In genomic region chr12:124457287-124458219, GRCh38 we compare ENCODE assay signal across 9 cellular contexts.
A peak's percentile ranks its signal among the peaks of the same experiment; 100 is the strongest.
DNase-seq lines count a peak whose midpoint lies in the region; ATAC-seq lines count a peak whose summit lies in the region.
"Had no signal": no experiment of that assay in that cellular context is flagged by ENCODE, and none has a peak within 500 bp of the region (broad histone marks: within the 10 kb centered on the region; RNA-seq: fewer than 3 reads in every experiment).

No MANE protein-coding gene starts in this region.

- H3K27ac ChIP-seq in CD4-positive, CD25-positive, alpha-beta regulatory T cell (ENCODE audit: insufficient read depth, low read length, poor library complexity, severe bottlenecking): peak overlapping the region; percentile 84
- H3K27ac ChIP-seq in GM23248: peak overlapping the region; percentile 60
- peak overlapping the region; percentile 80 for H3K27ac ChIP-seq in layer of hippocampus (ENCODE audit: low read depth, low read length)
- H3K27ac ChIP-seq: epithelial cell of prostate had no signal

- no peaks in the 10 kb centered on the region for H3K9me3 Mint-ChIP-seq in CD4-positive, CD25-positive, alpha-beta regulatory T cell

- ATAC-seq in CD4-positive, CD25-positive, alpha-beta regulatory T cell (ENCODE audit: low read depth in 2 of 2): peak; percentile 22

- H3K9me2 ChIP-seq in GM23248 (ENCODE audit: insufficient read depth): no peaks in the 10 kb centered on the region

- no peak overlapping the region for H3K4me3 ChIP-seq in CD4-positive, CD25-positive, alpha-beta regulatory T cell (ENCODE audit: low read depth, low read length)
- peak overlapping the region; percentile 30; the same call in 1 of the 2 replicates for H3K4me3 ChIP-seq in GM23248

- peak overlapping the region in 2 of 3 donors; percentile 56 to 69 for H3K27ac Mint-ChIP-seq in CD4-positive, CD25-positive, alpha-beta regulatory T cell

- in situ Hi-C loops in GM23248 (cut with MboI): no loop called here

- no peaks in the 10 kb centered on the region for H3K36me3 ChIP-seq in CD4-positive, CD25-positive, alpha-beta regulatory T cell (ENCODE audit: control insufficient read depth, insufficient read depth, low read length)
- no peaks in the 10 kb centered on the region for H3K36me3 ChIP-seq in GM23248 (ENCODE audit: low read depth)

- peaks cover 57% of the 10 kb centered on the region for H3K4me1 ChIP-seq in CD4-positive, CD25-positive, alpha-beta regulatory T cell (ENCODE audit: control insufficient read depth, insufficient read depth, low read length, poor library complexity, severe bottlenecking)
- H3K4me1 ChIP-seq in GM23248 (ENCODE audit: insufficient read depth): peaks cover 33% of the 10 kb centered on the region

- peak overlapping the region; percentile 36 for H3K4me2 ChIP-seq in GM23248 (ENCODE audit: unreplicated experiment)

- peak overlapping the region; percentile 74 to 89 (median 82) for H3K4me3 Mint-ChIP-seq in CD4-positive, CD25-positive, alpha-beta regulatory T cell

- H3K9me3 ChIP-seq in CD4-positive, CD25-positive, alpha-beta regulatory T cell (ENCODE audit: control insufficient read depth in 2 of 2, low read length in 2 of 2): no peaks in the 10 kb centered on the region
- H3K9me3 ChIP-seq in GM23248 (ENCODE audit: low read depth): no peaks in the 10 kb centered on the region

- H3K9ac ChIP-seq in GM23248: peak overlapping the region; percentile 60

- peaks cover 17% of the 10 kb centered on the region for H3F3A ChIP-seq in GM23248 (ENCODE audit: insufficient read depth)

- 12 to 13% methylated on average over 33 to 36 of the region's 37 CpGs for WGBS in GM23248 (ENCODE audit: low coverage in 1 of 2, low lambda C conversion rate in 2 of 2, missing lambda C conversion rate in 2 of 2), 2 experiments

- H3K36me3 Mint-ChIP-seq in CD4-positive, CD25-positive, alpha-beta regulatory T cell: peaks cover 24% of the 10 kb centered on the region

- H4K20me1 ChIP-seq in GM23248 (ENCODE audit: insufficient read depth): no peaks in the 10 kb centered on the region

- H2AFZ ChIP-seq in GM23248: no peak overlapping the region

- H3K27me3 Mint-ChIP-seq in CD4-positive, CD25-positive, alpha-beta regulatory T cell: no peaks in the 10 kb centered on the region

- no peaks in the 10 kb centered on the region for H3K27me3 ChIP-seq in CD4-positive, CD25-positive, alpha-beta regulatory T cell (ENCODE audit: control insufficient read depth, insufficient read depth, low read length)
- H3K27me3 ChIP-seq in GM23248 (replicated peaks; ENCODE audit: insufficient read depth): no peaks in the 10 kb centered on the region
- H3K27me3 ChIP-seq in layer of hippocampus (ENCODE audit: control insufficient read depth, insufficient read depth, low read length): no peaks in the 10 kb centered on the region

- H3K79me2 ChIP-seq in GM23248 (ENCODE audit: insufficient read depth): no peaks in the 10 kb centered on the region; the same call in 1 of the 2 replicates

- H3K4me1 Mint-ChIP-seq in CD4-positive, CD25-positive, alpha-beta regulatory T cell: peaks cover 5 to 68% (median 35%) of the 10 kb centered on the region in 4 donors

- DNase-seq in CD4-positive, CD25-positive, alpha-beta regulatory T cell: peak; percentile 37 to 62 (median 40)
- peak; percentile 79 for DNase-seq in GM23248
- peak; percentile 28 to 48 (median 45) for DNase-seq in T-helper 1 cell
- peak; percentile 23 to 88 (median 73) for DNase-seq in anterior cingulate cortex (lab: John Stamatoyannopoulos, UW)
- peak in 2 of 3 donors; percentile 19 to 42 for DNase-seq in stimulated activated CD4-positive, alpha-beta T cell treated with anti-CD3 and anti-CD28 coated beads, TNF-alpha, amount 100 ng/mL, for 48 hours (ENCODE audit: low read depth in 3 of 3)
- DNase-seq in ecto neural progenitor cell (ENCODE audit: low spot score): no peak
- no peak for DNase-seq in SHP77 (lab: John Stamatoyannopoulos, UW)

Comparison
In these comparisons a context has a peak if more than half of its experiments do, and no peak if none do; other contexts are left out.
1. DNase-seq: peak in CD4-positive, CD25-positive, alpha-beta regulatory T cell (3 of 3), GM23248 (single experiment), T-helper 1 cell (5 of 5), anterior cingulate cortex (58 of 58) and stimulated activated CD4-positive, alpha-beta T cell treated with anti-CD3 and anti-CD28 coated beads, TNF-alpha, amount 100 ng/mL, for 48 hours (2 of 3); none in ecto neural progenitor cell (single experiment) and SHP77 (0 of 2).
2. Peak in every context shown above with its lines, with median percentiles within 50 percentile points of each other: H3K27ac ChIP-seq.